8 cellular contexts compared by ENCODE assay signal in the genomic region with DNA sequence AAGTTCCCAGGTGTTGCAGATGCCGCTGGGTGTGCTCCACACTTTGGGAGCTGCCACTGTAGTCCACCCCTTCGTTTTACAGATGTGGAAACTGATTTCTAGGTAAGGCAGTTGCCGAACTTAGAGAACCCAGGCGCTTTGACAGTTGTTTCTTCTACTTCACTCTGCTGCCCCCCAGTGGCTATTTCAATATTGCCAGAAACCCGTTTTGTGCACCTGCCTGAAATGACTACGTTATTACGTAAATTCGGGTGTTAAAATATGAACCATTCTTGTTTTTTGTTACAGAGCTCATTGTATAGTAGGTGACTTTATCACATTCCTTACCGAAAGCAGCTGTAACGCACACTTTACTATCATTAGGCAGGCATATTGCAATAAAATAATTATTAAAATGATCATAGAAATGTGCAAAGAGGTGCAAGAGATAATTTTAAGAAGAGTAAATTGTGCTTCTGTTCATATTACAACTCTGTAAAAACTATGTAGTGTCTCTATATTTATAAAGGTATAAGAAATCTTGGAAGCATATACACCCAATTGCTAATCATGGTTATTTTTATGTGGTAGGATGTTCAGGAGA. TPM values are rescaled to one million over a fixed set of nuclear protein-coding genes. Genes with fewer than 3 reads are reported as not detected.
A peak's percentile ranks its signal among the peaks of the same experiment; 100 is the strongest.
DNase-seq lines count a peak whose midpoint lies in the region; ATAC-seq and TF ChIP-seq lines count a peak whose summit lies in the region.

No MANE protein-coding gene starts in this region.

- peak; percentile 80 for ATAC-seq in Panc1
- no peak for ATAC-seq in GM19395 (IDR thresholded peaks at IDR 0.05; ENCODE audit: unreplicated experiment)

- H3K4me1 ChIP-seq in Panc1 (ENCODE audit: control insufficient read depth, insufficient read depth, low read length) (no peaks in the 10 kb centered on the region), neutrophil (ENCODE audit: control insufficient read depth in 1 of 2, insufficient read depth in 1 of 2, low read depth in 1 of 2, low read length in 1 of 2) (peaks cover 5 to 6% of the 10 kb centered on the region in 2 experiments)

- H3K27me3 ChIP-seq in Panc1 (ENCODE audit: control insufficient read depth, insufficient read depth, low read length) (no peaks in the 10 kb centered on the region), neutrophil (peaks cover 19% of the 10 kb centered on the region)

- H3K9me3 ChIP-seq in Panc1 (ENCODE audit: control insufficient read depth, insufficient read depth, low read depth, low read length) (no peaks in the 10 kb centered on the region), neutrophil (no peaks in the 10 kb centered on the region)

- DNase-seq in D341Med (ENCODE audit: low spot score) (peak; percentile 62), KG1 (lab: John Stamatoyannopoulos, UW) (peak; percentile 80), Panc1 (ENCODE audit: low read depth, low spot score) (peak; percentile 51), fibroblast of mammary gland (ENCODE audit: low read depth) (peak; percentile 71), substantia nigra (lab: John Stamatoyannopoulos, UW) (peak in 40 of 49 donors; percentile 1 to 72 (median 28))
- peak; percentile 89 to 91 for DNase-seq in activated T-cell treated with anti-CD3 and anti-CD28 coated beads, Interleukin-2, amount 50 U/mL, for 48 hours

- TF ChIP-seq CTCF in Panc1 (IDR thresholded peaks at IDR 0.05) (peak; percentile 88), fibroblast of mammary gland (conservative IDR thresholded peaks at IDR 0.05; ENCODE audit: control insufficient read depth, insufficient read depth, low read depth, low read length) (peak; percentile 87), neutrophil (IDR thresholded peaks at IDR 0.05) (peak; percentile 87)

- CTCF ChIA-PET in Panc1 (lab: Charles Lee) = interaction anchor here (0.7 to 1.5 kb wide), 4 partner anchors 50 to 1066 kb away, joined by 3 to 11 read pairs (median 5); no protein-coding TSS in a partner anchor

- POLR2A ChIA-PET in Panc1 (lab: Charles Lee) = interaction anchor here (0.5 to 0.7 kb wide), 2 partner anchors 124 to 1610 kb away, joined by 3 to 4 read pairs; no protein-coding TSS in a partner anchor

- H3K36me3 ChIP-seq in Panc1 (ENCODE audit: control insufficient read depth, insufficient read depth, low read length) (no peaks in the 10 kb centered on the region), neutrophil (no peaks in the 10 kb centered on the region)

- BruUV-seq in Panc1 (replicated peaks; lab: Mats Ljungman, UMichigan) = no TSS peak

- intact Hi-C loops in Panc1 (cut with micrococcal nuclease; ENCODE audit: unreplicated experiment) = loop anchor here (2.0 kb wide), 1 partner anchor 52 kb away; no protein-coding TSS in a partner anchor

- in situ Hi-C loops in Panc1 (cut with HindIII; ENCODE audit: low pct_unique_long_range_greater_than_20kb, low sequenced_read_pairs) = no loop called here

- H3K4me3 ChIP-seq in Panc1 (ENCODE audit: low read depth in 2 of 2, low read length in 2 of 2) = no peak overlapping the region
- H3K4me3 ChIP-seq in fibroblast of mammary gland (ENCODE audit: control insufficient read depth, low read depth, low read length) = no peak overlapping the region
- no peak overlapping the region for H3K4me3 ChIP-seq in neutrophil (ENCODE audit: low read depth in 1 of 2, low read length in 1 of 2)

- H3K27ac ChIP-seq in Panc1 (ENCODE audit: low read length) = no peak overlapping the region
- H3K27ac ChIP-seq in neutrophil = no peak overlapping the region
- H3K27ac ChIP-seq in substantia nigra (ENCODE audit: low read depth, low read length, poor library complexity, severe bottlenecking) = no peak overlapping the region

RNA-seq across cellular contexts. Expression of gene OTOA, which starts 44.9 kb away (rescaled TPM):
- not detected for total RNA-seq in Panc1 (2021; ENCODE audit: unreplicated experiment)
- polyA plus RNA-seq in Panc1 (2012; ENCODE audit: insufficient read length) = not detected

RNA-seq across cellular contexts. Expression of gene IGSF6, which starts 56.2 kb away (rescaled TPM):
- 0.23 TPM for total RNA-seq in Panc1 (2021; ENCODE audit: unreplicated experiment)
- polyA plus RNA-seq in Panc1 (2012; ENCODE audit: insufficient read length) = 0.10 TPM

Comparison
In these comparisons a context has a peak if more than half of its experiments do, and no peak if none do; other contexts are left out.
1. DNase-seq: peak in every context shown above with its lines; median percentile 90 in activated T-cell treated with anti-CD3 and anti-CD28 coated beads, Interleukin-2, amount 50 U/mL, for 48 hours; 80 in KG1; 71 in fibroblast of mammary gland; 62 in D341Med; 51 in Panc1; 28 in substantia nigra.